In the genomic region with DNA sequence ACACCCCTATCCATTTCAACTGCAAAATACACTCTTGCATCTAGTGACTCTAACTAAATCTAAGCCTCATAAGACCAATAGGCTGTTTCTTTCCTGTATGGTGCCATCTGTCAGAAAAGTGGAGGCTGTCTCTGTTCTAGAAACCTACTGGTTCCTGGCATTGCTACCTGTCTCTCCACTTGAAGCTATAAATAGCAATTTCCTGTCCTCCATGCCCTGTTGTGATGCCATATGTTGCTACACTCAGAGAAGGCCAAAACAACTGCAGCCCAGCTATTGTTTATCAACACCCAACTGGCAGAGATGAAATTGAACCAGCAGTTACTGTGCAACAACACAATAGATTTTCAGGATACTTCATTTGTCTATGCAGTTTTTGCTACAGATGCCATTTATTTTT, we compare ENCODE assay signal across 25 cellular contexts.
DNase-seq lines count a peak whose midpoint lies in the region; ATAC-seq and TF ChIP-seq lines count a peak whose summit lies in the region.
"Had no signal": no experiment of that assay in that cellular context is flagged by ENCODE, and none has a peak within 500 bp of the region (broad histone marks: within the 10 kb centered on the region; RNA-seq: fewer than 3 reads in every experiment).

No MANE protein-coding gene starts in this region.

- H3K4me3 Mint-ChIP-seq in GM23338 (no peak overlapping the region), osteocyte (ENCODE audit: unreplicated experiment) (no peak overlapping the region)
- H3K4me3 Mint-ChIP-seq: activated naive CD8-positive, alpha-beta T cell treated with anti-CD3 and anti-CD28 coated beads, Interleukin-2, amount 10 ng/mL, durations not matched to agents 7 days and 5 days; activated T-cell treated with anti-CD3 and anti-CD28 coated beads, Interleukin-2, amount 50 U/mL, for 4 hours; IgD-negative memory B cell; nephron; stimulated activated memory B cell treated with anti-CD40 and anti-IgM and Interleukin-4, amounts not matched to agents 10 μg/mL and 1 μg/mL and 100 μg/mL, for 72 hours; T-helper 1 cell treated with Interleukin-12 subunit alpha and Interleukin-12 subunit beta and Interleukin-4 antibody, amounts not matched to agents 30 μg/mL and 1 μg/mL, for 36 hours had no signal

- no peak for TF ChIP-seq POLR2A in sigmoid colon (IDR thresholded peaks at IDR 0.05)

- H3K27ac Mint-ChIP-seq in GM23338 (no peak overlapping the region), osteocyte (ENCODE audit: unreplicated experiment) (no peak overlapping the region)
- H3K27ac Mint-ChIP-seq: activated naive CD8-positive, alpha-beta T cell treated with anti-CD3 and anti-CD28 coated beads, Interleukin-2, amount 10 ng/mL, durations not matched to agents 7 days and 5 days; IgD-negative memory B cell; nephron; stimulated activated memory B cell treated with anti-CD40 and anti-IgM and Interleukin-4, amounts not matched to agents 10 μg/mL and 1 μg/mL and 100 μg/mL, for 72 hours; T-helper 1 cell treated with Interleukin-12 subunit alpha and Interleukin-12 subunit beta and Interleukin-4 antibody, amounts not matched to agents 30 μg/mL and 1 μg/mL, for 36 hours had no signal

- H3K27me3 ChIP-seq in GM23338 (ENCODE audit: insufficient read depth) (no peaks in the 10 kb centered on the region), hepatocyte (no peaks in the 10 kb centered on the region), sigmoid colon (no peaks in the 10 kb centered on the region)
- H3K27me3 ChIP-seq: ascending aorta had no signal

- DNase-seq in DMS153 (lab: John Stamatoyannopoulos, UW): peak; percentile 89
- DNase-seq in GM23338 (ENCODE audit: low spot score): no peak
- peak; percentile 28 for DNase-seq in NCI-H345 (lab: John Stamatoyannopoulos, UW)
- DNase-seq in cerebellar nuclear complex (lab: John Stamatoyannopoulos, UW): peak; percentile 96 to 97
- DNase-seq in hepatocyte (ENCODE audit: low spot score): no peak
- no peak for DNase-seq in sigmoid colon
- DNase-seq in osteocyte (ENCODE audit: extremely low spot score, unreplicated experiment): no peak
- DNase-seq: activated gamma-delta T cell; activated naive CD8-positive, alpha-beta T cell treated with anti-CD3 and anti-CD28 coated beads, Interleukin-2, amount 10 ng/mL, durations not matched to agents 7 days and 5 days; activated T-cell treated with anti-CD3 and anti-CD28 coated beads, Interleukin-2, amount 50 U/mL, for 4 hours; DMS79 treated with DMSO at 0.1 percent for 48 hours; effector CD8-positive, alpha-beta T cell; GF-D8; hippocampal formation; left cardiac atrium; mucosa of descending colon; PC-3; SK-N-SH; trophoblast cell had no signal

- H3K9me3 Mint-ChIP-seq in GM23338: no peaks in the 10 kb centered on the region
- H3K9me3 Mint-ChIP-seq in osteocyte (ENCODE audit: unreplicated experiment): no peaks in the 10 kb centered on the region
- H3K9me3 Mint-ChIP-seq: activated naive CD8-positive, alpha-beta T cell treated with anti-CD3 and anti-CD28 coated beads, Interleukin-2, amount 10 ng/mL, durations not matched to agents 7 days and 5 days; IgD-negative memory B cell; nephron; stimulated activated memory B cell treated with anti-CD40 and anti-IgM and Interleukin-4, amounts not matched to agents 10 μg/mL and 1 μg/mL and 100 μg/mL, for 72 hours; T-helper 1 cell treated with Interleukin-12 subunit alpha and Interleukin-12 subunit beta and Interleukin-4 antibody, amounts not matched to agents 30 μg/mL and 1 μg/mL, for 36 hours had no signal

- H3K9me2 ChIP-seq in GM23338 (ENCODE audit: insufficient read depth) (no peaks in the 10 kb centered on the region), hepatocyte (replicated peaks; ENCODE audit: insufficient read depth) (no peaks in the 10 kb centered on the region)
- H3K9me2 ChIP-seq: SK-N-SH had no signal

- H3K27me3 Mint-ChIP-seq in GM23338 (ENCODE audit: insufficient read depth, low read depth, poor library complexity) (no peaks in the 10 kb centered on the region), osteocyte (ENCODE audit: unreplicated experiment) (peaks cover 11% of the 10 kb centered on the region)
- H3K27me3 Mint-ChIP-seq: activated naive CD8-positive, alpha-beta T cell treated with anti-CD3 and anti-CD28 coated beads, Interleukin-2, amount 10 ng/mL, durations not matched to agents 7 days and 5 days; IgD-negative memory B cell; stimulated activated memory B cell treated with anti-CD40 and anti-IgM and Interleukin-4, amounts not matched to agents 10 μg/mL and 1 μg/mL and 100 μg/mL, for 72 hours had no signal

- H3K4me3 ChIP-seq in GM23338 (no peak overlapping the region), hepatocyte (no peak overlapping the region), sigmoid colon (no peak overlapping the region)
- H3K4me3 ChIP-seq: ascending aorta, coronary artery, mucosa of descending colon had no signal

- H2AFZ ChIP-seq in GM23338 (peak overlapping the region; percentile 5; the same call in 1 of the 2 replicates), hepatocyte (no peak overlapping the region)

- no peaks in the 10 kb centered on the region for H3F3A ChIP-seq in GM23338 (replicated peaks; ENCODE audit: low read depth)

- no peaks in the 10 kb centered on the region for H4K20me1 ChIP-seq in GM23338 (replicated peaks; ENCODE audit: insufficient read depth)
- no peaks in the 10 kb centered on the region for H4K20me1 ChIP-seq in hepatocyte (ENCODE audit: insufficient read depth, poor library complexity, severe bottlenecking)

- H3K27ac ChIP-seq in GM23338 (ENCODE audit: low read depth) (no peak overlapping the region), hepatocyte (no peak overlapping the region), sigmoid colon (no peak overlapping the region)
- H3K27ac ChIP-seq: ascending aorta, coronary artery had no signal

- intact Hi-C loops in sigmoid colon (cut with DNase I): no loop called here

- H3K4me2 ChIP-seq in GM23338 (no peak overlapping the region), hepatocyte (no peak overlapping the region)
- H3K4me2 ChIP-seq: SK-N-SH had no signal

- H3K36me3 ChIP-seq in GM23338 (ENCODE audit: insufficient read depth): no peaks in the 10 kb centered on the region
- no peaks in the 10 kb centered on the region for H3K36me3 ChIP-seq in hepatocyte (replicated peaks; ENCODE audit: insufficient read depth, low read depth)
- no peaks in the 10 kb centered on the region for H3K36me3 ChIP-seq in sigmoid colon
- H3K36me3 ChIP-seq: ascending aorta had no signal

- H3K4me1 Mint-ChIP-seq in GM23338: peaks cover 3% of the 10 kb centered on the region; the same call in 1 of the 3 replicates
- H3K4me1 Mint-ChIP-seq in osteocyte (ENCODE audit: unreplicated experiment): no peaks in the 10 kb centered on the region
- H3K4me1 Mint-ChIP-seq: activated naive CD8-positive, alpha-beta T cell treated with anti-CD3 and anti-CD28 coated beads, Interleukin-2, amount 10 ng/mL, durations not matched to agents 7 days and 5 days; IgD-negative memory B cell; nephron; stimulated activated memory B cell treated with anti-CD40 and anti-IgM and Interleukin-4, amounts not matched to agents 10 μg/mL and 1 μg/mL and 100 μg/mL, for 72 hours had no signal

- H3K36me3 Mint-ChIP-seq in GM23338 (ENCODE audit: low read depth): no peaks in the 10 kb centered on the region
- H3K36me3 Mint-ChIP-seq in osteocyte (ENCODE audit: unreplicated experiment): no peaks in the 10 kb centered on the region
- H3K36me3 Mint-ChIP-seq: activated naive CD8-positive, alpha-beta T cell treated with anti-CD3 and anti-CD28 coated beads, Interleukin-2, amount 10 ng/mL, durations not matched to agents 7 days and 5 days; IgD-negative memory B cell; stimulated activated memory B cell treated with anti-CD40 and anti-IgM and Interleukin-4, amounts not matched to agents 10 μg/mL and 1 μg/mL and 100 μg/mL, for 72 hours had no signal

- H3K4me1 ChIP-seq in GM23338 (ENCODE audit: insufficient read depth): no peaks in the 10 kb centered on the region
- no peaks in the 10 kb centered on the region for H3K4me1 ChIP-seq in hepatocyte (ENCODE audit: insufficient read depth)
- H3K4me1 ChIP-seq in sigmoid colon: peaks cover 0 to 8% (median 0%) of the 10 kb centered on the region in 4 donors
- H3K4me1 ChIP-seq: ascending aorta had no signal

- H3K9me3 ChIP-seq in hepatocyte (ENCODE audit: low read depth): no peaks in the 10 kb centered on the region
- no peaks in the 10 kb centered on the region for H3K9me3 ChIP-seq in sigmoid colon
- H3K9me3 ChIP-seq: ascending aorta, mucosa of descending colon, SK-N-SH had no signal

- H3K79me2 ChIP-seq in GM23338 (replicated peaks; ENCODE audit: insufficient read depth): no peaks in the 10 kb centered on the region
- no peaks in the 10 kb centered on the region for H3K79me2 ChIP-seq in hepatocyte

- ATAC-seq in GM23338: no peak
- ATAC-seq: activated T-cell treated with anti-CD3 and anti-CD28 coated beads, Interleukin-2, amount 50 U/mL, for 4 hours; left cardiac atrium; mucosa of descending colon; PC-3; stimulated activated memory B cell treated with anti-CD40 and anti-IgM and Interleukin-4, amounts not matched to agents 10 μg/mL and 1 μg/mL and 100 μg/mL, for 72 hours had no signal

- no peak for TF ChIP-seq CTCF in GM23338 (conservative IDR thresholded peaks at IDR 0.05; ENCODE audit: low read depth in 2 of 2)
- no peak for TF ChIP-seq CTCF in hepatocyte (IDR thresholded peaks at IDR 0.05; ENCODE audit: poor library complexity)
- TF ChIP-seq CTCF in sigmoid colon (IDR thresholded peaks at IDR 0.05): no peak
- TF ChIP-seq CTCF in osteocyte (IDR thresholded peaks at IDR 0.05): no peak

- TF ChIP-seq EP300 in sigmoid colon (IDR thresholded peaks at IDR 0.05): no peak

Comparison
In these comparisons a context has a peak if more than half of its experiments do, and no peak if none do; other contexts are left out.
1. DNase-seq: peak in DMS153 (single experiment), NCI-H345 (single experiment) and cerebellar nuclear complex (2 of 2); none in GM23338 (single experiment), hepatocyte (single experiment), sigmoid colon (single experiment) and osteocyte (single experiment).